ENCODE assay signal across 24 cellular contexts in the genomic region with DNA sequence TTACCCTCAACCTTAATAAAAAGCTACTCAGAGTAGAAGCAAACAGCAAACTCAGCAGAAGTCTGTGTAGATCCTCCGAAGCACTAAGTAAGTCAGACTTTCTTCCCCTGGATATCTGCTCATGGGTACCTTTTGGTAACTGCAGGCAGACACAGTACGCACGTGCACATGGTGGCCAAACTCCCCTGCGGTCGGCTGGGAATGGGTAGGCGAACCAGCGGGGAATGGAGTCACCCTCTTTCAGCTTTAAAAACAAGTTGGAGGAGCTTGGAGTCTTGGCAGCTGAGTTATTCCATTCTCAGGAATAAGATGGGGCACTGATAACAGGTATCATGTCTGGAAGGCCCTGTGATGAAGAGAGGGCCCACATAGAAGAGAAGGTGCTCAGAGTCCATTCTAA.
"Had no signal": no experiment of that assay in that cellular context is flagged by ENCODE, and none has a peak within 500 bp of the region (broad histone marks: within the 10 kb centered on the region; RNA-seq: fewer than 3 reads in every experiment).

No MANE protein-coding gene starts in this region.

- ATAC-seq: activated CD8-positive, alpha-beta T cell treated with anti-CD3 and anti-CD28 coated beads, Interleukin-2, amount 10 ng/mL, durations not matched to agents 7 days and 5 days; activated T-helper 17 cell treated with anti-CD3 and anti-CD28 coated beads, Interleukin-2, amount 50 U/mL, for 72 hours; gastroesophageal sphincter; pancreas; right cardiac atrium; stimulated activated effector memory CD8-positive, alpha-beta T cell treated with anti-CD3 and anti-CD28 coated beads, Interleukin-12 subunit alpha, Interleukin-12 subunit beta, amount 100 ng/mL, for 72 hours; stimulated activated naive CD8-positive, alpha-beta T cell treated with anti-CD3 and anti-CD28 coated beads, Interleukin-15, amount 100 ng/mL, for 72 hours had no signal

- H3K27ac ChIP-seq: breast epithelium, epithelial cell of prostate, gastroesophageal sphincter, neutrophil, pancreas, transverse colon, uterus had no signal

- H3K27ac Mint-ChIP-seq: activated CD8-positive, alpha-beta T cell treated with anti-CD3 and anti-CD28 coated beads, Interleukin-2, amount 10 ng/mL, durations not matched to agents 7 days and 5 days; activated naive CD8-positive, alpha-beta T cell treated with anti-CD3 and anti-CD28 coated beads, Interleukin-2, amount 10 ng/mL, durations not matched to agents 7 days and 5 days; activated T-cell treated with anti-CD3 and anti-CD28 coated beads, Interleukin-2, amount 50 U/mL, for 24 hours; memory B cell; nephron; stimulated activated naive CD8-positive, alpha-beta T cell treated with anti-CD3 and anti-CD28 coated beads, Interleukin-15, amount 100 ng/mL, for 72 hours had no signal

- DNase-seq: activated CD4-positive, alpha-beta T cell treated with anti-CD3 and anti-CD28 coated beads for 4 hours; activated CD4-positive, CD25-positive, alpha-beta regulatory T cell; activated CD8-positive, alpha-beta memory T cell treated with anti-CD3 and anti-CD28 coated beads, Interleukin-2, amount 50 U/mL, for 4 hours; activated CD8-positive, alpha-beta T cell treated with anti-CD3 and anti-CD28 coated beads, Interleukin-2, amount 10 ng/mL, durations not matched to agents 7 days and 5 days; activated naive CD4-positive, alpha-beta T cell treated with Interleukin-2 at 50 U/mL for 16 hours; activated naive CD8-positive, alpha-beta T cell treated with anti-CD3 and anti-CD28 coated beads, Interleukin-2, amount 10 ng/mL, durations not matched to agents 7 days and 5 days; activated T-cell treated with anti-CD3 and anti-CD28 coated beads, Interleukin-2, amount 50 U/mL, for 24 hours; amniotic stem cell; cortex of kidney; right cardiac atrium; stimulated activated CD4-positive, alpha-beta T cell treated with anti-CD3 and anti-CD28 coated beads, Interleukin-2, amount 100 ng/mL, for 24 hours; stimulated activated naive CD8-positive, alpha-beta T cell treated with anti-CD3 and anti-CD28 coated beads, Interleukin-15, amount 100 ng/mL, for 72 hours; T1000; transverse colon; uterus had no signal

- H3K27me3 Mint-ChIP-seq: activated naive CD8-positive, alpha-beta T cell treated with anti-CD3 and anti-CD28 coated beads, Interleukin-2, amount 10 ng/mL, durations not matched to agents 7 days and 5 days; activated T-helper 17 cell treated with anti-CD3 and anti-CD28 coated beads, Interleukin-2, amount 50 U/mL, for 72 hours had no signal

- H3K36me3 ChIP-seq: breast epithelium, gastroesophageal sphincter, neutrophil, pancreas, transverse colon, uterus had no signal

- H3K9me3 ChIP-seq: breast epithelium, gastroesophageal sphincter, neutrophil, pancreas, transverse colon, uterus had no signal

- H3K36me3 Mint-ChIP-seq: activated naive CD8-positive, alpha-beta T cell treated with anti-CD3 and anti-CD28 coated beads, Interleukin-2, amount 10 ng/mL, durations not matched to agents 7 days and 5 days; memory B cell had no signal

- H3K4me3 ChIP-seq: breast epithelium, gastroesophageal sphincter, pancreas, transverse colon, uterus had no signal

- H3K27me3 ChIP-seq: breast epithelium, gastroesophageal sphincter, pancreas, transverse colon, uterus had no signal

- H3K9me3 Mint-ChIP-seq: activated naive CD8-positive, alpha-beta T cell treated with anti-CD3 and anti-CD28 coated beads, Interleukin-2, amount 10 ng/mL, durations not matched to agents 7 days and 5 days; activated T-cell treated with anti-CD3 and anti-CD28 coated beads, Interleukin-2, amount 50 U/mL, for 24 hours; activated T-helper 17 cell treated with anti-CD3 and anti-CD28 coated beads, Interleukin-2, amount 50 U/mL, for 72 hours; memory B cell; nephron; stimulated activated effector memory CD8-positive, alpha-beta T cell treated with anti-CD3 and anti-CD28 coated beads, Interleukin-12 subunit alpha, Interleukin-12 subunit beta, amount 100 ng/mL, for 72 hours; stimulated activated naive CD8-positive, alpha-beta T cell treated with anti-CD3 and anti-CD28 coated beads, Interleukin-15, amount 100 ng/mL, for 72 hours had no signal

- H3K4me3 Mint-ChIP-seq: activated CD8-positive, alpha-beta T cell treated with anti-CD3 and anti-CD28 coated beads, Interleukin-2, amount 10 ng/mL, durations not matched to agents 7 days and 5 days; activated naive CD8-positive, alpha-beta T cell treated with anti-CD3 and anti-CD28 coated beads, Interleukin-2, amount 10 ng/mL, durations not matched to agents 7 days and 5 days; activated T-cell treated with anti-CD3 and anti-CD28 coated beads, Interleukin-2, amount 50 U/mL, for 24 hours; activated T-helper 17 cell treated with anti-CD3 and anti-CD28 coated beads, Interleukin-2, amount 50 U/mL, for 72 hours; memory B cell; nephron; stimulated activated effector memory CD8-positive, alpha-beta T cell treated with anti-CD3 and anti-CD28 coated beads, Interleukin-12 subunit alpha, Interleukin-12 subunit beta, amount 100 ng/mL, for 72 hours; stimulated activated naive CD8-positive, alpha-beta T cell treated with anti-CD3 and anti-CD28 coated beads, Interleukin-15, amount 100 ng/mL, for 72 hours had no signal
